Comparison of ENCODE assay signal across 20 cellular contexts in genomic region chr7:150806863-150807262, GRCh38. TPM values are rescaled to one million over a fixed set of nuclear protein-coding genes. Genes with fewer than 3 reads are reported as not detected.
"Had no signal": no experiment of that assay in that cellular context is flagged by ENCODE, and none has a peak within 500 bp of the region (broad histone marks: within the 10 kb centered on the region; RNA-seq: fewer than 3 reads in every experiment).

No MANE protein-coding gene starts in this region.

- H3K9me3 ChIP-seq: gastrocnemius medialis had no signal

- H3K36me3 ChIP-seq: brain microvascular endothelial cell, gastrocnemius medialis had no signal

- H3K27ac ChIP-seq: brain microvascular endothelial cell, gastrocnemius medialis, heart left ventricle, sigmoid colon had no signal

- H3K4me3 ChIP-seq: gastrocnemius medialis, heart left ventricle, sigmoid colon had no signal

- H3K4me1 ChIP-seq: gastrocnemius medialis, sigmoid colon had no signal

- DNase-seq: activated CD4-positive, alpha-beta T cell treated with anti-CD3 and anti-CD28 coated beads, Interleukin-2, amount 50 U/mL, for 1 hour; activated naive CD8-positive, alpha-beta T cell treated with anti-CD3 and anti-CD28 coated beads, Interleukin-2, amount 10 ng/mL, durations not matched to agents 7 days and 5 days; brain microvascular endothelial cell; cortex of kidney; effector CD8-positive, alpha-beta T cell; gastrocnemius medialis; heart left ventricle; mammary epithelial cell; sigmoid colon; stimulated activated CD4-positive, alpha-beta T cell treated with anti-CD3 and anti-CD28 coated beads, Interleukin-1b, Interleukin-23, amount 100 ng/mL, for 48 hours; stimulated activated naive CD8-positive, alpha-beta T cell treated with anti-CD3 and anti-CD28 coated beads, Interleukin-15, amount 100 ng/mL, for 72 hours had no signal

- FAIRE-seq: keratinocyte had no signal

- ATAC-seq: activated CD4-positive, CD25-positive, alpha-beta regulatory T cell treated with anti-CD3 and anti-CD28 coated beads, Interleukin-2, amount 50 U/mL, for 24 hours; gastrocnemius medialis; heart left ventricle; stimulated activated naive CD8-positive, alpha-beta T cell treated with anti-CD3 and anti-CD28 coated beads, Interleukin-15, amount 100 ng/mL, for 72 hours had no signal

RNA-seq across cellular contexts. Expression of gene TMEM176A, which starts 6.3 kb away (rescaled TPM):
- total RNA-seq: activated CD8-positive, alpha-beta memory T cell treated with anti-CD3 and anti-CD28 coated beads for 36 hours; activated T-helper 1 cell treated with anti-CD3 and anti-CD28 coated beads, Interleukin-12 subunit alpha, Interleukin-12 subunit beta, Interleukin-2, Interleukin-4 antibody, amounts not matched to agents 30 ng/mL and 10 ng/mL and 1 ng/mL, durations not matched to agents 14 hours and 24 hours and 36 hours; mammary epithelial cell; osteoblast; pulmonary artery endothelial cell had no signal
- polyA plus RNA-seq: keratinocyte, mammary epithelial cell had no signal

RNA-seq across cellular contexts. Expression of gene TMEM176B, which starts 6.7 kb away (rescaled TPM):
- total RNA-seq: activated CD8-positive, alpha-beta memory T cell treated with anti-CD3 and anti-CD28 coated beads for 36 hours; activated T-helper 1 cell treated with anti-CD3 and anti-CD28 coated beads, Interleukin-12 subunit alpha, Interleukin-12 subunit beta, Interleukin-2, Interleukin-4 antibody, amounts not matched to agents 30 ng/mL and 10 ng/mL and 1 ng/mL, durations not matched to agents 14 hours and 24 hours and 36 hours; pulmonary artery endothelial cell had no signal
- polyA plus RNA-seq: keratinocyte, mammary epithelial cell had no signal

RNA-seq across cellular contexts. Expression of gene AOC1, which starts 45.5 kb away (rescaled TPM):
- total RNA-seq: activated CD8-positive, alpha-beta memory T cell treated with anti-CD3 and anti-CD28 coated beads for 36 hours; activated naive CD8-positive, alpha-beta T cell treated with anti-CD3 and anti-CD28 coated beads, Interleukin-2, amount 10 ng/mL, durations not matched to agents 7 days and 5 days; activated T-helper 1 cell treated with anti-CD3 and anti-CD28 coated beads, Interleukin-12 subunit alpha, Interleukin-12 subunit beta, Interleukin-2, Interleukin-4 antibody, amounts not matched to agents 30 ng/mL and 10 ng/mL and 1 ng/mL, durations not matched to agents 14 hours and 24 hours and 36 hours; fibroblast of lung; mammary epithelial cell; neural crest cell; osteoblast; pulmonary artery endothelial cell; temporal lobe had no signal
- polyA plus RNA-seq: fibroblast of lung, keratinocyte, mammary epithelial cell had no signal
